In genomic region chr3:99342374-99342773, GRCh38 we compare ENCODE assay signal across 21 cellular contexts.
DNase-seq lines count a peak whose midpoint lies in the region; ATAC-seq, FAIRE-seq and TF ChIP-seq lines count a peak whose summit lies in the region.
"Had no signal": no experiment of that assay in that cellular context is flagged by ENCODE, and none has a peak within 500 bp of the region (broad histone marks: within the 10 kb centered on the region; RNA-seq: fewer than 3 reads in every experiment).

No MANE protein-coding gene starts in this region.

- H3K4me3 Mint-ChIP-seq in nephron: no peak overlapping the region
- H3K4me3 Mint-ChIP-seq: B cell; CD4-positive, alpha-beta T cell; CD8-positive, alpha-beta T cell had no signal

- H3K36me3 ChIP-seq in thoracic aorta: no peaks in the 10 kb centered on the region
- no peaks in the 10 kb centered on the region for H3K36me3 ChIP-seq in heart right ventricle
- H3K36me3 ChIP-seq: BLaER1 treated with 17β-estradiol and CSF1 and Interleukin-3, amounts not matched to agents 10 nM and 100 nM had no signal

- peaks cover 14% of the 10 kb centered on the region for H3K4me1 Mint-ChIP-seq in nephron
- H3K4me1 Mint-ChIP-seq: B cell had no signal

- TF ChIP-seq CTCF in nephron (IDR thresholded peaks at IDR 0.05; ENCODE audit: unreplicated experiment in 3 of 3): no peak
- no peak for TF ChIP-seq CTCF in thoracic aorta (IDR thresholded peaks at IDR 0.05)
- TF ChIP-seq CTCF in heart right ventricle (IDR thresholded peaks at IDR 0.05): no peak

- H3K27me3 Mint-ChIP-seq in nephron (ENCODE audit: low read depth): no peaks in the 10 kb centered on the region
- H3K27me3 Mint-ChIP-seq: B cell; CD4-positive, alpha-beta T cell had no signal

- peak overlapping the region; percentile 42 to 60 (median 52) for H3K27ac Mint-ChIP-seq in nephron
- H3K27ac Mint-ChIP-seq: B cell; CD4-positive, alpha-beta T cell; CD8-positive, alpha-beta T cell had no signal

- H3K27ac ChIP-seq in thoracic aorta: peak overlapping the region; percentile 25 to 30
- no peak overlapping the region for H3K27ac ChIP-seq in heart right ventricle
- H3K27ac ChIP-seq: BLaER1 treated with 17β-estradiol and CSF1 and Interleukin-3, amounts not matched to agents 10 nM and 100 nM; C4-2B had no signal

- DNase-seq in thoracic aorta (ENCODE audit: low spot score) (no peak), heart right ventricle (no peak), erythroblast (lab: John Stamatoyannopoulos, UW) (no peak)
- DNase-seq: 8988T; ACHN; Caco-2; Calu3; CD4-positive, alpha-beta T cell; CD8-positive, alpha-beta T cell; DMS79 treated with DMSO at 0.1 percent for 48 hours had no signal

- H3K27me3 ChIP-seq in thoracic aorta (replicated peaks; ENCODE audit: insufficient read depth) (no peaks in the 10 kb centered on the region), heart right ventricle (no peaks in the 10 kb centered on the region)
- H3K27me3 ChIP-seq: BLaER1 treated with 17β-estradiol and CSF1 and Interleukin-3, amounts not matched to agents 10 nM and 100 nM had no signal

- no peaks in the 10 kb centered on the region for H3K9me3 ChIP-seq in thoracic aorta
- peaks cover 0 to 25% (median 3%) of the 10 kb centered on the region in 11 donors for H3K9me3 ChIP-seq in heart right ventricle
- H3K9me3 ChIP-seq: Caco-2 had no signal

- TF ChIP-seq POLR2A in erythroblast (IDR thresholded peaks at IDR 0.05; ENCODE audit: low read length): no peak

- H3K4me3 ChIP-seq in thoracic aorta: no peak overlapping the region
- H3K4me3 ChIP-seq in heart right ventricle: no peak overlapping the region
- H3K4me3 ChIP-seq: BLaER1 treated with 17β-estradiol and CSF1 and Interleukin-3, amounts not matched to agents 10 nM and 100 nM; GM12878 had no signal

- H3K4me1 ChIP-seq in thoracic aorta (ENCODE audit: control insufficient read depth in 1 of 2, low read depth in 2 of 2) (peaks cover 3 to 19% of the 10 kb centered on the region in 2 donors), heart right ventricle (no peaks in the 10 kb centered on the region)
- H3K4me1 ChIP-seq: BLaER1 treated with 17β-estradiol and CSF1 and Interleukin-3, amounts not matched to agents 10 nM and 100 nM; Caco-2 had no signal

- ATAC-seq in thoracic aorta (ENCODE audit: insufficient number of reproducible peaks, low FRiP score, low read depth) (no peak), heart right ventricle (no peak), HG02870 (IDR thresholded peaks at IDR 0.05; ENCODE audit: unreplicated experiment) (no peak)
- ATAC-seq: CD8-positive, alpha-beta T cell; GM12878 had no signal

- WGBS in heart right ventricle, 2 donors: 65 to 67% methylated on average over 1 of the region's 1 CpG

- intact Hi-C loops in heart right ventricle (cut with DNase I): no loop called here

- no peaks in the 10 kb centered on the region for H3K9me3 Mint-ChIP-seq in nephron

- peak; percentile 67 for FAIRE-seq in endometrium (lab: Jason Lieb, UNC)
- FAIRE-seq: A204.1, D721Med, G401.6, GM12878, GM19239 had no signal

- H3K36me3 Mint-ChIP-seq in nephron (ENCODE audit: low read depth): no peaks in the 10 kb centered on the region
- H3K36me3 Mint-ChIP-seq: CD8-positive, alpha-beta T cell had no signal

Comparison
In these comparisons a context has a peak if more than half of its experiments do, and no peak if none do; other contexts are left out.
1. H3K27ac ChIP-seq: peak in thoracic aorta (2 of 2); none in heart right ventricle (0 of 10).